Comparison of ENCODE assay signal across 33 cellular contexts in genomic region chr20:4848041-4848440, GRCh38.
"Had no signal": no experiment of that assay in that cellular context is flagged by ENCODE, and none has a peak within 500 bp of the region (broad histone marks: within the 10 kb centered on the region; RNA-seq: fewer than 3 reads in every experiment).

No MANE protein-coding gene starts in this region.

- H3K36me3 Mint-ChIP-seq: mesothelial cell of epicardium, naive B cell had no signal

- H3K27ac Mint-ChIP-seq: activated naive CD4-positive, alpha-beta T cell treated with anti-CD3 and anti-CD28 coated beads, Interleukin-2, amount 50 U/mL, for 24 hours; activated naive CD8-positive, alpha-beta T cell treated with anti-CD3 and anti-CD28 coated beads, Interleukin-2, amount 50 U/mL, for 24 hours; activated T-helper 17 cell treated with anti-CD3 and anti-CD28 coated beads, Interleukin-2, amount 50 U/mL, for 72 hours; endodermal cell; mesothelial cell of epicardium; nephron progenitor cell; progenitor cell of endocrine pancreas; stimulated activated naive B cell treated with anti-CD40 and anti-IgM and Interleukin-4, amounts not matched to agents 10 μg/mL and 1 μg/mL and 100 μg/mL, for 72 hours had no signal

- H3K27ac ChIP-seq: breast epithelium, ovary, stomach, thyroid gland, upper lobe of right lung, VCaP had no signal

- ATAC-seq: activated CD4-positive, CD25-positive, alpha-beta regulatory T cell treated with anti-CD3 and anti-CD28 coated beads, Interleukin-2, amount 50 U/mL, for 24 hours; activated naive CD8-positive, alpha-beta T cell treated with anti-CD3 and anti-CD28 coated beads, Interleukin-2, amount 50 U/mL, for 24 hours; activated T-cell treated with anti-CD3 and anti-CD28 coated beads, Interleukin-2, amount 50 U/mL, for 4 hours; activated T-helper 17 cell treated with anti-CD3 and anti-CD28 coated beads, Interleukin-2, amount 50 U/mL, for 72 hours; esophagus mucosa; left cardiac atrium; sciatic nerve; upper lobe of right lung had no signal

- H3K27me3 Mint-ChIP-seq: activated naive CD4-positive, alpha-beta T cell treated with anti-CD3 and anti-CD28 coated beads, Interleukin-2, amount 50 U/mL, for 24 hours; activated naive CD8-positive, alpha-beta T cell treated with anti-CD3 and anti-CD28 coated beads, Interleukin-2, amount 50 U/mL, for 24 hours; activated T-helper 17 cell treated with anti-CD3 and anti-CD28 coated beads, Interleukin-2, amount 50 U/mL, for 72 hours; naive B cell; stimulated activated naive B cell treated with anti-CD40 and anti-IgM and Interleukin-4, amounts not matched to agents 10 μg/mL and 1 μg/mL and 100 μg/mL, for 72 hours had no signal

- H3K9me3 ChIP-seq: breast epithelium, ovary, stomach, thyroid gland, upper lobe of right lung had no signal

- H3K4me1 Mint-ChIP-seq: endodermal cell, mesothelial cell of epicardium, nephron progenitor cell had no signal

- H3K9me3 Mint-ChIP-seq: activated naive CD4-positive, alpha-beta T cell treated with anti-CD3 and anti-CD28 coated beads, Interleukin-2, amount 50 U/mL, for 24 hours; activated T-cell treated with anti-CD3 and anti-CD28 coated beads, Interleukin-2, amount 50 U/mL, for 4 hours; activated T-helper 17 cell treated with anti-CD3 and anti-CD28 coated beads, Interleukin-2, amount 50 U/mL, for 72 hours; endodermal cell; mesothelial cell of epicardium; nephron progenitor cell had no signal

- H3K27me3 ChIP-seq: breast epithelium, ovary, stomach, thyroid gland, upper lobe of right lung had no signal

- H3K4me1 ChIP-seq: breast epithelium, stomach, thyroid gland, upper lobe of right lung had no signal

- H3K4me3 Mint-ChIP-seq: activated naive CD4-positive, alpha-beta T cell treated with anti-CD3 and anti-CD28 coated beads, Interleukin-2, amount 50 U/mL, for 24 hours; activated naive CD8-positive, alpha-beta T cell treated with anti-CD3 and anti-CD28 coated beads, Interleukin-2, amount 50 U/mL, for 24 hours; activated T-cell treated with anti-CD3 and anti-CD28 coated beads, Interleukin-2, amount 50 U/mL, for 4 hours; activated T-helper 17 cell treated with anti-CD3 and anti-CD28 coated beads, Interleukin-2, amount 50 U/mL, for 72 hours; endodermal cell; mesothelial cell of epicardium; naive B cell; nephron progenitor cell; stimulated activated naive B cell treated with anti-CD40 and anti-IgM and Interleukin-4, amounts not matched to agents 10 μg/mL and 1 μg/mL and 100 μg/mL, for 72 hours had no signal

- DNase-seq: activated CD4-positive, alpha-beta T cell treated with anti-CD3 and anti-CD28 coated beads for 48 hours; activated CD4-positive, alpha-beta T cell treated with anti-CD3 and anti-CD28 coated beads, Interleukin-2, amount 50 U/mL, for 48 hours; activated gamma-delta T cell treated with Interleukin-2 at 50 U/mL for 16 hours; activated naive CD8-positive, alpha-beta T cell treated with anti-CD3 and anti-CD28 coated beads, Interleukin-2, amount 50 U/mL, for 24 hours; activated T-cell treated with anti-CD3 and anti-CD28 coated beads, Interleukin-2, amount 50 U/mL, for 4 hours; amygdala; central memory CD4-positive, alpha-beta T cell; endodermal cell; foreskin fibroblast; hippocampal formation; left cardiac atrium; naive B cell; nephron progenitor cell; ovary; small intestine; stimulated activated CD4-positive, alpha-beta T cell treated with anti-CD3 and anti-CD28 coated beads, Interleukin-1b, Interleukin-23, amount 100 ng/mL, for 48 hours; stimulated activated CD4-positive, alpha-beta T cell treated with anti-CD3 and anti-CD28 coated beads, Interleukin-4, amount 100 ng/mL, for 4 hours; stimulated activated naive B cell treated with anti-CD40 and anti-IgM and Interleukin-4, amounts not matched to agents 10 μg/mL and 1 μg/mL and 100 μg/mL, for 72 hours; stomach; T-helper 9 cell; thyroid gland; upper lobe of right lung had no signal

- FAIRE-seq: keratinocyte, small intestine, TTC549 had no signal

- H3K36me3 ChIP-seq: breast epithelium, ovary, upper lobe of right lung had no signal

- H3K4me3 ChIP-seq: breast epithelium, ovary, stomach, thyroid gland, upper lobe of right lung had no signal
